12 cellular contexts compared by ENCODE assay signal in genomic region chr4:91116861-91117260, GRCh38.
DNase-seq lines count a peak whose midpoint lies in the region; ATAC-seq and TF ChIP-seq lines count a peak whose summit lies in the region.
"Had no signal": no experiment of that assay in that cellular context is flagged by ENCODE, and none has a peak within 500 bp of the region (broad histone marks: within the 10 kb centered on the region; RNA-seq: fewer than 3 reads in every experiment).

No MANE protein-coding gene starts in this region.

- no peak overlapping the region for H3K27ac Mint-ChIP-seq in Caco-2 (ENCODE audit: unreplicated experiment)

- no peak overlapping the region for H3K9ac ChIP-seq in liver (ENCODE audit: low read depth in 1 of 2, low read length in 2 of 2)

- ATAC-seq in GM21737 (IDR thresholded peaks at IDR 0.05; ENCODE audit: unreplicated experiment) = no peak

- no peak for TF ChIP-seq POLR2A in adrenal gland (IDR thresholded peaks at IDR 0.05)

- TF ChIP-seq RAD21 in liver (IDR thresholded peaks at IDR 0.05) = peak; percentile 17 to 25

- H3K36me3 Mint-ChIP-seq in Caco-2 (ENCODE audit: insufficient read depth, unreplicated experiment) = no peaks in the 10 kb centered on the region

- BruUV-seq in Caco-2 (replicated peaks; lab: Mats Ljungman, UMichigan) = no TSS peak

- no peaks in the 10 kb centered on the region for H3K36me3 ChIP-seq in adrenal gland (replicated peaks in 1 of 2)
- H3K36me3 ChIP-seq in liver (ENCODE audit: control insufficient read depth in 4 of 4, insufficient read depth in 3 of 4, low read depth in 1 of 4, low read length in 3 of 4) = no peaks in the 10 kb centered on the region
- no peaks in the 10 kb centered on the region for H3K36me3 ChIP-seq in Caco-2 (ENCODE audit: control insufficient read depth, insufficient read depth, low read length)

- DNase-seq in DMS 273 (lab: John Stamatoyannopoulos, UW; ENCODE audit: unreplicated experiment) (peak; percentile 35), DMS 273 treated with DMSO at 0.1 percent for 48 hours (lab: John Stamatoyannopoulos, UW) (no peak), HPDE6-E6E7 (ENCODE audit: extremely low spot score) (peak; percentile 16), adrenal gland (no peak), Caco-2 (no peak)
- DNase-seq in activated naive CD4-positive, alpha-beta T cell treated with anti-CD3 and anti-CD28 coated beads, Interleukin-2, amount 50 U/mL, for 16 hours = no peak
- DNase-seq: 8988T; activated CD4-positive, alpha-beta T cell treated with anti-CD3 and anti-CD28 coated beads for 1 hour; amniotic stem cell; stimulated activated naive CD4-positive, alpha-beta T cell had no signal

- H3K4me3 Mint-ChIP-seq in Caco-2 (ENCODE audit: unreplicated experiment) = no peak overlapping the region

- POLR2A ChIA-PET in Caco-2 (lab: Charles Lee) = no interaction called here

- H3K27ac ChIP-seq in adrenal gland (no peak overlapping the region), liver (ENCODE audit: low read depth in 1 of 2, low read length in 2 of 2) (no peak overlapping the region)

- H3K9me3 ChIP-seq in adrenal gland (replicated peaks in 1 of 3) (no peaks in the 10 kb centered on the region), liver (ENCODE audit: control insufficient read depth in 4 of 4, low read length in 3 of 4) (no peaks in the 10 kb centered on the region), Caco-2 (no peaks in the 10 kb centered on the region)

- peak in 4 of 6 experiments; percentile 10 to 33 (median 13) for TF ChIP-seq CTCF in adrenal gland (IDR thresholded peaks at IDR 0.05)
- TF ChIP-seq CTCF in liver (IDR thresholded peaks at IDR 0.05; ENCODE audit: low read depth, low read length, missing input control) = no peak
- no peak for TF ChIP-seq CTCF in Caco-2 (IDR thresholded peaks at IDR 0.05; ENCODE audit: insufficient read depth in 1 of 2, low read depth in 1 of 2, low read length in 1 of 2, severe bottlenecking in 1 of 2, unreplicated experiment in 1 of 2)

- no peaks in the 10 kb centered on the region for H3K4me1 ChIP-seq in adrenal gland (replicated peaks in 1 of 2)
- H3K4me1 ChIP-seq in liver (ENCODE audit: control insufficient read depth in 4 of 4, insufficient read depth in 4 of 4, low read length in 3 of 4) = no peaks in the 10 kb centered on the region
- H3K4me1 ChIP-seq in Caco-2 = no peaks in the 10 kb centered on the region

- intact Hi-C loops in adrenal gland (cut with DNase I) (no loop called here), Caco-2 (cut with micrococcal nuclease; ENCODE audit: unreplicated experiment) (loop anchor here (1.0 kb wide), 1 partner anchor 698 kb away; no protein-coding TSS in a partner anchor)

- no peaks in the 10 kb centered on the region for H3K9me3 Mint-ChIP-seq in Caco-2 (ENCODE audit: unreplicated experiment)

- no peaks in the 10 kb centered on the region for H3K27me3 ChIP-seq in adrenal gland
- no peaks in the 10 kb centered on the region for H3K27me3 ChIP-seq in liver (ENCODE audit: control insufficient read depth in 4 of 4, insufficient read depth in 4 of 4, low read length in 3 of 4)
- H3K27me3 ChIP-seq in Caco-2 (replicated peaks; ENCODE audit: control insufficient read depth, insufficient read depth, low read length) = no peaks in the 10 kb centered on the region

- H3K4me1 Mint-ChIP-seq in Caco-2 (ENCODE audit: low read depth, unreplicated experiment) = no peaks in the 10 kb centered on the region

- H3K27me3 Mint-ChIP-seq in Caco-2 (ENCODE audit: insufficient read depth, unreplicated experiment) = no peaks in the 10 kb centered on the region

- H3K4me3 ChIP-seq in adrenal gland (no peak overlapping the region), liver (ENCODE audit: low read depth in 1 of 3, low read length in 3 of 3) (no peak overlapping the region), Caco-2 (ENCODE audit: low read depth, low read length) (no peak overlapping the region)

- CTCF ChIA-PET in Caco-2 (lab: Charles Lee) = no interaction called here

TF ChIP-seq in liver, 16 proteins besides CTCF, POLR2A, EP300 and RAD21:
- TF ChIP-seq HNF4A (conservative IDR thresholded peaks at IDR 0.05) (no peak), ZBTB33 (IDR thresholded peaks at IDR 0.05) (no peak), HNF4G (IDR thresholded peaks at IDR 0.05) (no peak)

Comparison
In these comparisons a context has a peak if more than half of its experiments do, and no peak if none do; other contexts are left out.
1. DNase-seq: peak in DMS 273 (single experiment) and HPDE6-E6E7 (single experiment); none in DMS 273 treated with DMSO at 0.1 percent for 48 hours (single experiment), adrenal gland (0 of 7), activated naive CD4-positive, alpha-beta T cell treated with anti-CD3 and anti-CD28 coated beads, Interleukin-2, amount 50 U/mL, for 16 hours (single experiment) and Caco-2 (0 of 2).
2. CTCF ChIP-seq: peak in adrenal gland (4 of 6); none in liver (single experiment) and Caco-2 (0 of 2).